In the genomic region with DNA sequence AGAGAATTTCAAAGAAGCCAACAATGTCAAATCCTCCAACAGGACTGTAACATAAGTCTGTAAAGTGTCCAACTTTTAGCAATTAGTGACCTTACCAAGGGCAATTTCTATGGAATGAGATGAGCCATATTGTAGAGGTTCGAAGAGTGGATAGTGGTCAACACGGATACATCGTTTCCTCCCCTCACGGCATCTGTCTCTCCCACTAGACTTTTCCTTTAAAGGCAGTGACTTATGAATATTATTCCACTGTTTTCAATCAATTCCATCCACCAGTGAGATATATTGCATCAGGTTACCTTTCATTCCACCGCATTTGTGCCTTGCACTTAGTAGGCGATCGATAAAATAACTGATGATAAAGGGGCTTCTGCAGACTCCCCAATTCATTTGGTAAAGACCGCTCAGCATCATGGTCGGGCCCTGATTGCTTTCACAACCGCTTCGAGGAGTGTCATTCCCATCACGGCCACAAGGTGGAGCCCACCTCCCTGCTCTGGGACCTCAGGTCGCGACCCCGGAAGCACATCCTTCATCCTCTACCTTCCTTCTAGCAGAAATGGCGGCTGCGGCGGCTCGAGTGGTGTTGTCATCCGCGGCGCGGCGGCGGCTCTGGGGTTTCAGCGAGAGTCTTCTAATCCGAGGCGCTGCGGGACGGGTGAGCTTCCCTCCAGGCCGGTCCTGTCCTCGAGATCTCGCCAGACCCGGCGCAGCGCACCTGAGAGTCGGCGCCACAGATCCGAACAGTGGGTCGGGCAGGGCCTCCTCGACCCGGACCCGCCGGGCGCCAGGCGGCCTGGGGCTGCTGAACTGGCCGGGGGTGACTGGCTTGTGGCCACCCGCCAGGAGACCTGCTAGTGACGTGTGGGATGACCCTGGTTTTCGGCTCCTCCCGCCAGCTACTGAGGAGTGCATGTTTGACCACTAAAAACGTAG, we compare ENCODE assay signal across 8 cellular contexts. TPM values are rescaled to one million over a fixed set of nuclear protein-coding genes. Genes with fewer than 3 reads are reported as not detected.
DNase-seq lines count a peak whose midpoint lies in the region; TF ChIP-seq lines count a peak whose summit lies in the region.

A gene with protein sequence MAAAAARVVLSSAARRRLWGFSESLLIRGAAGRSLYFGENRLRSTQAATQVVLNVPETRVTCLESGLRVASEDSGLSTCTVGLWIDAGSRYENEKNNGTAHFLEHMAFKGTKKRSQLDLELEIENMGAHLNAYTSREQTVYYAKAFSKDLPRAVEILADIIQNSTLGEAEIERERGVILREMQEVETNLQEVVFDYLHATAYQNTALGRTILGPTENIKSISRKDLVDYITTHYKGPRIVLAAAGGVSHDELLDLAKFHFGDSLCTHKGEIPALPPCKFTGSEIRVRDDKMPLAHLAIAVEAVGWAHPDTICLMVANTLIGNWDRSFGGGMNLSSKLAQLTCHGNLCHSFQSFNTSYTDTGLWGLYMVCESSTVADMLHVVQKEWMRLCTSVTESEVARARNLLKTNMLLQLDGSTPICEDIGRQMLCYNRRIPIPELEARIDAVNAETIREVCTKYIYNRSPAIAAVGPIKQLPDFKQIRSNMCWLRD (plus strand): TSS at position 535 of the 936 bp plus-strand sequence. CDS start 25 bp downstream, at position 560.

- H3K4me1 ChIP-seq in effector memory CD4-positive, alpha-beta T cell (ENCODE audit: control insufficient read depth, insufficient read depth, low read length, poor library complexity, severe bottlenecking): peaks cover 10% of the 10 kb centered on the region

- H3K27me3 ChIP-seq in effector memory CD4-positive, alpha-beta T cell (replicated peaks; ENCODE audit: control insufficient read depth, insufficient read depth, low read length, poor library complexity, severe bottlenecking): no peaks in the 10 kb centered on the region

- H3K36me3 ChIP-seq in effector memory CD4-positive, alpha-beta T cell (ENCODE audit: control insufficient read depth, insufficient read depth, low read length): peaks cover 27% of the 10 kb centered on the region

- H3K9me3 ChIP-seq in effector memory CD4-positive, alpha-beta T cell (ENCODE audit: control insufficient read depth, low read length): no peaks in the 10 kb centered on the region

- CTCF ChIA-PET in activated CD8-positive, alpha-beta memory T cell treated with anti-CD3 and anti-CD28 coated beads for 36 hours (lab: Charles Lee): interaction anchor here (0.6 to 0.8 kb wide), 3 partner anchors 9 to 188 kb away, joined by 3 to 4 read pairs (median 3); no protein-coding TSS in a partner anchor

- TF ChIP-seq CTCF in GM20000 (IDR thresholded peaks at IDR 0.05; ENCODE audit: extremely low read depth, missing control alignments): peak; percentile 89

- DNase-seq in COR-L47 (lab: John Stamatoyannopoulos, UW): peak; percentile 83
- DNase-seq in GM20000 (ENCODE audit: low spot score): peak; percentile 92
- DNase-seq in HT-29 (ENCODE audit: low spot score): peak; percentile 94
- DNase-seq in NK-92 treated with Interleukin-12 subunit alpha and Interleukin-12 subunit beta, amount 100 ng/mL, for 24 hours (lab: John Stamatoyannopoulos, UW): peak; percentile 94
- DNase-seq in effector memory CD4-positive, alpha-beta T cell: peak; percentile 89 to 94 (median 91)
- DNase-seq in medulla oblongata (ENCODE audit: extremely low spot score): peak; percentile 97
- peak; percentile 94 for DNase-seq in stimulated activated CD8-positive, alpha-beta memory T cell treated with anti-CD3 and anti-CD28 coated beads, Interleukin-12 subunit alpha, Interleukin-12 subunit beta, amount 100 ng/mL, for 1 hour (ENCODE audit: low read depth)

- POLR2A ChIA-PET in activated CD8-positive, alpha-beta memory T cell treated with anti-CD3 and anti-CD28 coated beads for 36 hours (lab: Charles Lee): no interaction called here

- H3K4me3 ChIP-seq in effector memory CD4-positive, alpha-beta T cell (ENCODE audit: insufficient read depth, low read depth, low read length, poor library complexity, severe bottlenecking): peak within 1 kb of the TSS; percentile 92

- H3K27ac ChIP-seq in effector memory CD4-positive, alpha-beta T cell (ENCODE audit: insufficient read depth, low read length, poor library complexity, severe bottlenecking): peak within 1 kb of the TSS; percentile 91

RNA-seq across cellular contexts. Expression of the gene that starts here (rescaled TPM):
- 41.1 and 43.7 TPM in 2 replicates for total RNA-seq in HT-29 (2014; rRNA removed; shearing (Covaris generic))
- 10 to 100 TPM; 83.7 to 85.9 TPM for total RNA-seq in activated CD8-positive, alpha-beta memory T cell treated with anti-CD3 and anti-CD28 coated beads for 36 hours

Comparison
In these comparisons a context has a peak if more than half of its experiments do, and no peak if none do; other contexts are left out.
1. Peak in every context shown above with its lines: DNase-seq, H3K4me3 ChIP-seq and H3K27ac ChIP-seq.